In the genomic region with DNA sequence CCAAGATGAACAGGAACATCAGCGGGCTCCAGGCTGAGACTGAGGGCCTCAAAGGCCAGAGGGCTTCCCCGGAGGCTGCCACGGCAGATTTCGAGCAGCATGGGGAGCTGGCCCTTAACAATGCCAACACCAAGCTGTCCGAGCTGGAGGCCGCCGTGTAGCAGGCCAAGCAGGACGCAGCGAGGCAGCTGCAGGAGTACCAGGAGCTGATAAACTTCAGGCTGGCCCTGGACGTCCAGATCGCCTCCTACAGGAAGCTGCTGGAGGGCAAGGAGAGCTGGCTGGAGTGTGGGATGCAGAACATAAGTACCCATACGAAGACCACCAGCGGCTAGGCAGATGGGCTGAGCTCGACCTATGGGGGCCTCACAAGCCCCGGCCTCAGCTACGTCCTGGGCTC, we compare ENCODE assay signal across 23 cellular contexts.
DNase-seq lines count a peak whose midpoint lies in the region; ATAC-seq and TF ChIP-seq lines count a peak whose summit lies in the region.
"Had no signal": no experiment of that assay in that cellular context is flagged by ENCODE, and none has a peak within 500 bp of the region (broad histone marks: within the 10 kb centered on the region; RNA-seq: fewer than 3 reads in every experiment).

No MANE protein-coding gene starts in this region.

- H3K27me3 Mint-ChIP-seq in T-cell, result no peaks in the 10 kb centered on the region
- H3K27me3 Mint-ChIP-seq: CD4-positive, alpha-beta T cell; CD8-positive, alpha-beta memory T cell had no signal

- no peaks in the 10 kb centered on the region for H3K36me3 Mint-ChIP-seq in T-cell
- H3K36me3 Mint-ChIP-seq: CD14-positive monocyte; CD8-positive, alpha-beta memory T cell had no signal

- no peak for TF ChIP-seq CTCF in heart left ventricle (IDR thresholded peaks at IDR 0.05)
- no peak for TF ChIP-seq CTCF in upper lobe of right lung (IDR thresholded peaks at IDR 0.05)

- H3K27ac Mint-ChIP-seq in T-cell, result no peak overlapping the region
- H3K27ac Mint-ChIP-seq: CD14-positive monocyte; CD4-positive, alpha-beta T cell; CD8-positive, alpha-beta memory T cell; H9 had no signal

- no peak overlapping the region for H2BK12ac ChIP-seq in neuronal stem cell (ENCODE audit: low read length)

- no peak for TF ChIP-seq POLR2A in heart left ventricle (IDR thresholded peaks at IDR 0.05)

- H3K9me3 Mint-ChIP-seq in T-cell, result peaks cover 8 to 23% (median 9%) of the 10 kb centered on the region in 3 donors

- H3K4me1 Mint-ChIP-seq in T-cell, result no peaks in the 10 kb centered on the region
- H3K4me1 Mint-ChIP-seq: CD14-positive monocyte; CD8-positive, alpha-beta memory T cell had no signal

- H3K4me3 ChIP-seq in right cardiac atrium (ENCODE audit: low read length) (no peak overlapping the region), heart left ventricle (no peak overlapping the region), neuronal stem cell (ENCODE audit: low read length in 2 of 2) (no peak overlapping the region), upper lobe of right lung (no peak overlapping the region)
- H3K4me3 ChIP-seq: A549; BLaER1 treated with 17β-estradiol and CSF1 and Interleukin-3, amounts not matched to agents 10 nM and 100 nM; GM12878; GM23248 had no signal

- H3K4ac ChIP-seq in neuronal stem cell (ENCODE audit: low read length), result no peak overlapping the region

- WGBS in right cardiac atrium, result 92% methylated on average over 16 of the region's 16 CpGs
- WGBS in heart left ventricle, 4 donors, result 86 to 93% (median 90%) methylated on average over 9 to 16 of the region's 16 CpGs
- WGBS in neuronal stem cell (ENCODE audit: extremely low coverage in 2 of 2, insufficient read length in 2 of 2, insufficient replicate concordance in 1 of 2), 2 donors, result no CpG with 5 or more reads among the region's 16 CpGs

- no peak overlapping the region for H3K4me2 ChIP-seq in neuronal stem cell (ENCODE audit: insufficient read depth, low read length, poor library complexity, severe bottlenecking)
- H3K4me2 ChIP-seq: A549; BLaER1 treated with 17β-estradiol and CSF1 and Interleukin-3, amounts not matched to agents 10 nM and 100 nM had no signal

- H3K4me1 ChIP-seq in right cardiac atrium (ENCODE audit: control insufficient read depth, insufficient read depth, low read length), result no peaks in the 10 kb centered on the region
- H3K4me1 ChIP-seq in heart left ventricle, result no peaks in the 10 kb centered on the region
- no peaks in the 10 kb centered on the region for H3K4me1 ChIP-seq in neuronal stem cell (ENCODE audit: control insufficient read depth in 2 of 2, insufficient read depth in 1 of 2, low read depth in 1 of 2, low read length in 2 of 2)
- H3K4me1 ChIP-seq in upper lobe of right lung, result no peaks in the 10 kb centered on the region
- H3K4me1 ChIP-seq: A549; BE2C; BLaER1 treated with 17β-estradiol and CSF1 and Interleukin-3, amounts not matched to agents 10 nM and 100 nM had no signal

- CTCF ChIA-PET in T-cell (lab: Charles Lee), result no interaction called here

- no peaks in the 10 kb centered on the region for H3K79me1 ChIP-seq in neuronal stem cell (ENCODE audit: low read depth, low read length)

- no peak overlapping the region for H4K8ac ChIP-seq in neuronal stem cell (ENCODE audit: low read depth, low read length)

- no peak overlapping the region for H2AK5ac ChIP-seq in neuronal stem cell (ENCODE audit: low read depth, low read length)

- H3K4me3 Mint-ChIP-seq in T-cell, result no peak overlapping the region
- H3K4me3 Mint-ChIP-seq: CD14-positive monocyte; CD4-positive, alpha-beta T cell; CD8-positive, alpha-beta memory T cell; H9 had no signal

- H3K27me3 ChIP-seq in right cardiac atrium (ENCODE audit: control insufficient read depth, insufficient read depth), result no peaks in the 10 kb centered on the region
- no peaks in the 10 kb centered on the region for H3K27me3 ChIP-seq in heart left ventricle
- H3K27me3 ChIP-seq in neuronal stem cell (ENCODE audit: control insufficient read depth in 3 of 3, insufficient read depth in 3 of 3, low read depth in 1 of 3, low read length in 3 of 3), result no peaks in the 10 kb centered on the region
- H3K27me3 ChIP-seq in upper lobe of right lung, result no peaks in the 10 kb centered on the region
- H3K27me3 ChIP-seq: BE2C; BLaER1 treated with 17β-estradiol and CSF1 and Interleukin-3, amounts not matched to agents 10 nM and 100 nM had no signal

- H2AFZ ChIP-seq in neuronal stem cell (ENCODE audit: low read length), result no peak overlapping the region
- H2AFZ ChIP-seq: GM23248 had no signal

- H3K18ac ChIP-seq in neuronal stem cell (ENCODE audit: low read length), result no peak overlapping the region

- H2BK5ac ChIP-seq in neuronal stem cell (ENCODE audit: low read length), result no peak overlapping the region

- H3K9ac ChIP-seq in neuronal stem cell (ENCODE audit: low read depth, low read length, poor library complexity), result no peak overlapping the region
- H3K9ac ChIP-seq: BLaER1 treated with 17β-estradiol and CSF1 and Interleukin-3, amounts not matched to agents 10 nM and 100 nM; GM23248 had no signal

- H3K14ac ChIP-seq in neuronal stem cell (ENCODE audit: low read length), result peak overlapping the region; percentile 21

- POLR2A ChIA-PET in T-cell (lab: Charles Lee), result no interaction called here

- no peaks in the 10 kb centered on the region for H3K9me3 ChIP-seq in right cardiac atrium (ENCODE audit: control insufficient read depth, low read length)
- peaks cover 0 to 9% (median 0%) of the 10 kb centered on the region in 12 donors for H3K9me3 ChIP-seq in heart left ventricle
- peaks cover 2 to 18% of the 10 kb centered on the region in 2 donors for H3K9me3 ChIP-seq in neuronal stem cell (replicated peaks in 1 of 2; ENCODE audit: control insufficient read depth in 2 of 2, insufficient read depth in 1 of 2, low read depth in 1 of 2, low read length in 2 of 2)
- H3K9me3 ChIP-seq in upper lobe of right lung, result no peaks in the 10 kb centered on the region
- H3K9me3 ChIP-seq: A549, BE2C had no signal

- no peak overlapping the region for H2BK120ac ChIP-seq in neuronal stem cell (ENCODE audit: low read depth, low read length)

- peak in 2 of 3 donors; percentile 18 to 23 for DNase-seq in right cardiac atrium
- no peak for DNase-seq in heart left ventricle
- DNase-seq in neuronal stem cell (ENCODE audit: low spot score), result no peak
- DNase-seq in upper lobe of right lung, result peak; percentile 50
- DNase-seq in NCI-H1694 treated with DMSO at 0.1 percent for 48 hours (lab: John Stamatoyannopoulos, UW), result no peak
- no peak for DNase-seq in T-cell
- DNase-seq: 8988T; ACHN; AML-193; BE2C; CD4-positive, alpha-beta T cell; CD8-positive, alpha-beta memory T cell; DMS 273 treated with DMSO at 0.1 percent for 48 hours; DMS79; EL; GDM1; GM23248; H9 had no signal

- no peaks in the 10 kb centered on the region for H3K36me3 ChIP-seq in heart left ventricle
- H3K36me3 ChIP-seq in neuronal stem cell (replicated peaks in 1 of 2; ENCODE audit: control insufficient read depth in 2 of 2, insufficient read depth in 2 of 2, low read length in 2 of 2), result no peaks in the 10 kb centered on the region
- no peaks in the 10 kb centered on the region for H3K36me3 ChIP-seq in upper lobe of right lung
- H3K36me3 ChIP-seq: BE2C; BLaER1 treated with 17β-estradiol and CSF1 and Interleukin-3, amounts not matched to agents 10 nM and 100 nM had no signal

- no peak overlapping the region for H4K91ac ChIP-seq in neuronal stem cell (ENCODE audit: low read depth, low read length, poor library complexity)

- no peak overlapping the region for H3K23ac ChIP-seq in neuronal stem cell (ENCODE audit: low read depth, low read length, poor library complexity)

- no peak overlapping the region for H2BK15ac ChIP-seq in neuronal stem cell (ENCODE audit: low read length)

- no peak overlapping the region for H3K27ac ChIP-seq in right cardiac atrium (ENCODE audit: low read length)
- H3K27ac ChIP-seq in heart left ventricle, result no peak overlapping the region
- H3K27ac ChIP-seq in neuronal stem cell (replicated peaks; ENCODE audit: low read length), result no peak overlapping the region
- no peak overlapping the region for H3K27ac ChIP-seq in upper lobe of right lung
- H3K27ac ChIP-seq: A549; BLaER1 treated with 17β-estradiol and CSF1 and Interleukin-3, amounts not matched to agents 10 nM and 100 nM; GM23248 had no signal

- intact Hi-C loops in right cardiac atrium (cut with DNase I) (no loop called here), heart left ventricle (cut with DNase I) (no loop called here), upper lobe of right lung (cut with DNase I) (no loop called here)

- ATAC-seq in right cardiac atrium (no peak), heart left ventricle (no peak), upper lobe of right lung (no peak), T-cell (replicated peaks in 1 of 4) (no peak)
- ATAC-seq: A549, GM12878, HCT116 had no signal

Comparison
In these comparisons a context has a peak if more than half of its experiments do, and no peak if none do; other contexts are left out.
1. DNase-seq: peak in right cardiac atrium (2 of 3) and upper lobe of right lung (single experiment); none in heart left ventricle (0 of 5), neuronal stem cell (single experiment), NCI-H1694 treated with DMSO at 0.1 percent for 48 hours (single experiment) and T-cell (0 of 34).